Comparison of ENCODE assay signal across 1 cellular context in genomic region chr12:121399391-121400331, GRCh38.
TF ChIP-seq lines count a peak whose summit lies in the region.

Gene RNF34 (plus strand): TSS chr12:121400118. CDS start chr12:121400213, 95 bp downstream.

TF ChIP-seq in SK-N-SH, 30 proteins besides CTCF, POLR2A, EP300 and RAD21 (continued from another document):
- TF ChIP-seq ZBTB33 (IDR thresholded peaks at IDR 0.05; ENCODE audit: borderline replicate concordance, low read depth) (no peak), FOXM1 (IDR thresholded peaks at IDR 0.05; ENCODE audit: low read depth) (0 out of 2 replicates have a peak, but pooled peaks have one; percentile 37), SIN3A (IDR thresholded peaks at IDR 0.05; ENCODE audit: borderline replicate concordance, low read depth, low read length) (peak; percentile 58; the same call in 1 of the 2 replicates), EZH2phosphoT487 (IDR thresholded peaks at IDR 0.05; ENCODE audit: borderline replicate concordance, low read depth) (no peak), GATA2 (CRISPR knock-in tag; IDR thresholded peaks at IDR 0.05) (peak; percentile 29; the same call in 1 of the 2 replicates), GABPA (IDR thresholded peaks at IDR 0.05; ENCODE audit: low read depth) (peak; percentile 79), NRF1 (IDR thresholded peaks at IDR 0.05; ENCODE audit: low read depth, low read length) (peak; percentile 62), MAX (IDR thresholded peaks at IDR 0.05; ENCODE audit: low read depth) (peak; percentile 82; the same call in 1 of the 2 replicates), CHD2 (IDR thresholded peaks at IDR 0.05; ENCODE audit: low read length, partially characterized antibody) (peak; percentile 84), ELF1 (IDR thresholded peaks at IDR 0.05) (peak; percentile 60; the same call in 1 of the 2 replicates), TAF1 (IDR thresholded peaks at IDR 0.05; ENCODE audit: borderline replicate concordance, low read depth, low read length) (peak; percentile 95)
